ENCODE assay signal across 8 cellular contexts in genomic region chr7:4744391-4745264, GRCh38. TPM values are rescaled to one million over a fixed set of nuclear protein-coding genes. Genes with fewer than 3 reads are reported as not detected.
A peak's percentile ranks its signal among the peaks of the same experiment; 100 is the strongest.
DNase-seq lines count a peak whose midpoint lies in the region; ATAC-seq and TF ChIP-seq lines count a peak whose summit lies in the region.

No MANE protein-coding gene starts in this region.

- 7 to 8% methylated on average over 29 to 31 of the region's 31 CpGs for WGBS in ectodermal cell, 2 experiments

- TF ChIP-seq CTCF in AG10803 (conservative IDR thresholded peaks at IDR 0.05; ENCODE audit: low read length) (0 out of 2 replicates have a peak, but pooled peaks have one; percentile 4), lower lobe of right lung (IDR thresholded peaks at IDR 0.05) (no peak)

- H3K4me1 ChIP-seq in ectodermal cell (ENCODE audit: control insufficient read depth, insufficient read depth, low read length) (peaks cover 14% of the 10 kb centered on the region), lower lobe of right lung (peaks cover 68% of the 10 kb centered on the region)

- H3K27me3 ChIP-seq in ectodermal cell (ENCODE audit: control insufficient read depth, insufficient read depth, low read length, poor library complexity, severe bottlenecking) = no peaks in the 10 kb centered on the region
- H3K27me3 ChIP-seq in lower lobe of right lung (ENCODE audit: low read depth) = no peaks in the 10 kb centered on the region

- H3K36me3 ChIP-seq in ectodermal cell (ENCODE audit: control insufficient read depth, insufficient read depth, low read length) = peaks cover 20% of the 10 kb centered on the region
- peaks cover 40% of the 10 kb centered on the region for H3K36me3 ChIP-seq in lower lobe of right lung

- H3K4me3 ChIP-seq in AG10803 (ENCODE audit: low read length) = peak overlapping the region; percentile 35
- peak overlapping the region; percentile 22 for H3K4me3 ChIP-seq in ectodermal cell (ENCODE audit: insufficient read depth, low read depth, low read length)
- H3K4me3 ChIP-seq in lower lobe of right lung = peak overlapping the region; percentile 34

- H3K9me3 ChIP-seq in ectodermal cell (ENCODE audit: control insufficient read depth, low read length) (no peaks in the 10 kb centered on the region), lower lobe of right lung (no peaks in the 10 kb centered on the region)

- H3K27ac ChIP-seq in ectodermal cell (ENCODE audit: insufficient read depth, low read depth, low read length, poor library complexity, severe bottlenecking) (peak overlapping the region; percentile 82), lower lobe of right lung (peak overlapping the region; percentile 96)

- intact Hi-C loops in lower lobe of right lung (cut with DNase I) = no loop called here

- ATAC-seq in GM19035 (IDR thresholded peaks at IDR 0.05; ENCODE audit: unreplicated experiment) (peak; percentile 66), HG03342 (IDR thresholded peaks at IDR 0.05; ENCODE audit: unreplicated experiment) (peak; percentile 69), lower lobe of right lung (peak; percentile 96)

- peak; percentile 100 for DNase-seq in AG10803 (ENCODE audit: low read depth)
- peak; percentile 93 for DNase-seq in NCI-H446 treated with DMSO at 0.1 percent for 48 hours (lab: John Stamatoyannopoulos, UW)
- peak; percentile 62 to 63 for DNase-seq in activated CD4-positive, alpha-beta T cell treated with anti-CD3 and anti-CD28 coated beads, Interleukin-2, amount 50 U/mL, for 4 hours
- DNase-seq in lower lobe of right lung = peak; percentile 99
- peak; percentile 27 to 44 (median 31) for DNase-seq in stimulated activated CD4-positive, alpha-beta T cell treated with anti-CD3 and anti-CD28 coated beads, TNF-alpha, amount 100 ng/mL, for 1 hour (ENCODE audit: low read depth in 3 of 3, low spot score in 1 of 3)

RNA-seq across cellular contexts. Expression of gene AP5Z1, which starts 30.8 kb away (rescaled TPM):
- 19.4 TPM for polyA plus RNA-seq in ectodermal cell (2013, experiment 1 of 4)
- polyA plus RNA-seq in ectodermal cell (2013, experiment 2 of 4) = 23.4 TPM
- polyA plus RNA-seq in ectodermal cell (2013, experiment 3 of 4) = 14.8 TPM
- 16.5 TPM for polyA plus RNA-seq in ectodermal cell (2013, experiment 4 of 4)
- total RNA-seq in lower lobe of right lung = 50.4 TPM

Comparison
In these comparisons a context has a peak if more than half of its experiments do, and no peak if none do; other contexts are left out.
1. Peak in every context shown above with its lines: DNase-seq, ATAC-seq, H3K4me3 ChIP-seq and H3K27ac ChIP-seq.
2. DNase-seq: peak in every context shown above with its lines; median percentile 100 in AG10803; 99 in lower lobe of right lung; 93 in NCI-H446 treated with DMSO at 0.1 percent for 48 hours; 62 in activated CD4-positive, alpha-beta T cell treated with anti-CD3 and anti-CD28 coated beads, Interleukin-2, amount 50 U/mL, for 4 hours; 31 in stimulated activated CD4-positive, alpha-beta T cell treated with anti-CD3 and anti-CD28 coated beads, TNF-alpha, amount 100 ng/mL, for 1 hour.